ENCODE assay signal across 2 cellular contexts in the genomic region with DNA sequence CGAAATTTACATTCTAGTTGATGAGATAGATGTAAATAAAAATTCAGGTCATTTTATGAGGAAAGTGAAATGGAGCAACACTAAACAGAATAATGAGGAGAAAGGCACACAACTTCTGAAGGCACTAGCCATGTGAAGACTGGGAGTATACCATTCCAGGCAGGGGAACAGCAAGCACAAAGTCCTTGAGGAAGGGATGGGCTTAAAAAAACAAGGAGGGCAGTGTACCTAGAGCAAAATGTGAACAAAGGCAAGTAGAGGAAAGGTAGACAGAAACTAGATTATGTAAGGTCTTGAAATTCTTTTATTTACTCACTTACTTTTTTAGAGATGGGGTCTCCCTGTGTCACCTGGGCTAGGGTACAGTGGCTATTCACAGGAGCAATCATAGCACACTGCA.
TF ChIP-seq lines count a peak whose summit lies in the region.

No MANE protein-coding gene starts in this region.

TF ChIP-seq in HEK293, 187 proteins besides CTCF, POLR2A, EP300 and RAD21:
- TF ChIP-seq, protein P1, sequence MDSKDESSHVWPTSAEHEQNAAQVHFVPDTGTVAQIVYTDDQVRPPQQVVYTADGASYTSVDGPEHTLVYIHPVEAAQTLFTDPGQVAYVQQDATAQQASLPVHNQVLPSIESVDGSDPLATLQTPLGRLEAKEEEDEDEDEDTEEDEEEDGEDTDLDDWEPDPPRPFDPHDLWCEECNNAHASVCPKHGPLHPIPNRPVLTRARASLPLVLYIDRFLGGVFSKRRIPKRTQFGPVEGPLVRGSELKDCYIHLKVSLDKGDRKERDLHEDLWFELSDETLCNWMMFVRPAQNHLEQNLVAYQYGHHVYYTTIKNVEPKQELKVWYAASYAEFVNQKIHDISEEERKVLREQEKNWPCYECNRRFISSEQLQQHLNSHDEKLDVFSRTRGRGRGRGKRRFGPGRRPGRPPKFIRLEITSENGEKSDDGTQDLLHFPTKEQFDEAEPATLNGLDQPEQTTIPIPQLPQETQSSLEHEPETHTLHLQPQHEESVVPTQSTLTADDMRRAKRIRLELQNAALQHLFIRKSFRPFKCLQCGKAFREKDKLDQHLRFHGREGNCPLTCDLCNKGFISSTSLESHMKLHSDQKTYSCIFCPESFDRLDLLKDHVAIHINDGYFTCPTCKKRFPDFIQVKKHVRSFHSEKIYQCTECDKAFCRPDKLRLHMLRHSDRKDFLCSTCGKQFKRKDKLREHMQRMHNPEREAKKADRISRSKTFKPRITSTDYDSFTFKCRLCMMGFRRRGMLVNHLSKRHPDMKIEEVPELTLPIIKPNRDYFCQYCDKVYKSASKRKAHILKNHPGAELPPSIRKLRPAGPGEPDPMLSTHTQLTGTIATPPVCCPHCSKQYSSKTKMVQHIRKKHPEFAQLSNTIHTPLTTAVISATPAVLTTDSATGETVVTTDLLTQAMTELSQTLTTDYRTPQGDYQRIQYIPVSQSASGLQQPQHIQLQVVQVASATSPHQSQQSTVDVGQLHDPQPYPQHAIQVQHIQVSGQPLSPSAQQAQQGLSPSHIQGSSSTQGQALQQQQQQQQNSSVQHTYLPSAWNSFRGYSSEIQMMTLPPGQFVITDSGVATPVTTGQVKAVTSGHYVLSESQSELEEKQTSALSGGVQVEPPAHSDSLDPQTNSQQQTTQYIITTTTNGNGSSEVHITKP (tag by site-specific recombination; IDR thresholded peaks at IDR 0.05), result peak; percentile 88
- TF ChIP-seq KLF1 (tag by site-specific recombination; IDR thresholded peaks at IDR 0.05) (peak; percentile 20; the same call in 1 of the 2 replicates), ZFP37 (tag by site-specific recombination; IDR thresholded peaks at IDR 0.05) (no peak)

TF ChIP-seq in K562, 482 proteins besides CTCF, POLR2A, EP300 and RAD21:
- TF ChIP-seq, protein P1 (IDR thresholded peaks at IDR 0.05; ENCODE audit: partially characterized antibody), result peak; percentile 41
- no peak for TF ChIP-seq ZNF589 (CRISPR knock-in tag; IDR thresholded peaks at IDR 0.05; ENCODE audit: low read depth)
